Comparison of ENCODE assay signal across 29 cellular contexts in the genomic region with DNA sequence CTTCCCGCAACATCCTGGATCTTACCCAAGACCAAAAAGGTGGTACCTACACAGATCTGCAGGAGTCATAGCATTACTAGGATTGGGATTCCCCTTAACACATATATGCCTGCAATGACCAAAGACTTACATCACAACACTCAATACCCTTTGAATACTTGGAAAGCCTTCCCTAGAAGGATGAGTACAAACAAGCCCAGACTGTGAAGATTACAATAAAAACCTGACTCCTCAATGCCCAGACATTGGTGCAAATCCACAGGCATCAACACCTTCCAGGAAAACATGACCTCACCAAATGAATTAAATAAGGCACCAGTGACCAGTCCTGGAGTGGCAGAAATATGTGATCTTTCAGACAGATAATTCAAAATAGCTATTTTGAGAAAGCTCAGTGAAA.
"Had no signal": no experiment of that assay in that cellular context is flagged by ENCODE, and none has a peak within 500 bp of the region (broad histone marks: within the 10 kb centered on the region; RNA-seq: fewer than 3 reads in every experiment).

No MANE protein-coding gene starts in this region.

- H3K4me1 ChIP-seq: colonic mucosa had no signal

- H3K4me3 ChIP-seq: cardiac muscle cell, colonic mucosa, esophagus muscularis mucosa had no signal

- DNase-seq: activated CD4-positive, alpha-beta memory T cell treated with anti-CD3 and anti-CD28 coated beads for 36 hours; activated CD4-positive, alpha-beta T cell treated with anti-CD3 and anti-CD28 coated beads for 36 hours; activated CD4-positive, alpha-beta T cell treated with anti-CD3 and anti-CD28 coated beads, Interleukin-2, amount 10 ng/mL, durations not matched to agents 24 days and 14 days; activated CD4-positive, CD25-positive, alpha-beta regulatory T cell; activated CD4-positive, CD25-positive, alpha-beta regulatory T cell treated with anti-CD3 and anti-CD28 coated beads, Interleukin-2, amount 50 U/mL, for 72 hours; activated CD8-positive, alpha-beta memory T cell treated with anti-CD3 and anti-CD28 coated beads, Interleukin-2, amount 10 ng/mL, durations not matched to agents 7 days and 5 days; activated CD8-positive, alpha-beta memory T cell treated with anti-CD3 and anti-CD28 coated beads, Interleukin-2, amount 50 U/mL, for 4 hours; activated CD8-positive, alpha-beta T cell treated with anti-CD3 and anti-CD28 coated beads, Interleukin-2, amount 10 ng/mL, durations not matched to agents 7 days and 5 days; activated gamma-delta T cell; activated naive CD4-positive, alpha-beta T cell; activated naive CD4-positive, alpha-beta T cell treated with anti-CD3 and anti-CD28 coated beads, Interleukin-2, amount 10 ng/mL, durations not matched to agents 7 days and 5 days; activated naive CD8-positive, alpha-beta T cell treated with anti-CD3 and anti-CD28 coated beads, Interleukin-2, amount 10 ng/mL, durations not matched to agents 7 days and 5 days; activated T-cell treated with anti-CD3 and anti-CD28 coated beads for 4 hours; activated T-cell treated with anti-CD3 and anti-CD28 coated beads, Interleukin-2, amount 50 U/mL, for 24 hours; activated T-cell treated with anti-CD3 and anti-CD28 coated beads, Interleukin-2, amount 50 U/mL, for 72 hours; amniotic stem cell; anterior cingulate cortex; brain microvascular endothelial cell; central memory CD4-positive, alpha-beta T cell; cerebellar nuclear complex; colonic mucosa; effector CD8-positive, alpha-beta T cell; erythroblast; foreskin melanocyte; head of caudate nucleus; T-helper 1 cell; T-helper 17 cell had no signal

- H3K36me3 ChIP-seq: brain microvascular endothelial cell, cardiac muscle cell, colonic mucosa, esophagus muscularis mucosa had no signal

- H3K27ac ChIP-seq: brain microvascular endothelial cell, cardiac muscle cell, colonic mucosa, esophagus muscularis mucosa had no signal

- H3K27me3 ChIP-seq: brain microvascular endothelial cell, cardiac muscle cell, colonic mucosa, esophagus muscularis mucosa had no signal

- H3K9me3 ChIP-seq: colonic mucosa had no signal
